ENCODE assay signal across 8 cellular contexts in genomic region chr3:15206662-15207576, GRCh38. TPM values are rescaled to one million over a fixed set of nuclear protein-coding genes. Genes with fewer than 3 reads are reported as not detected.
DNase-seq lines count a peak whose midpoint lies in the region; ATAC-seq and TF ChIP-seq lines count a peak whose summit lies in the region.

No MANE protein-coding gene starts in this region.

- 100% methylated on average over 1 of the region's 30 CpGs for WGBS in mesendoderm (ENCODE audit: extremely low coverage, insufficient coverage, low lambda C conversion rate)
- 1 to 5% methylated on average over 13 to 29 of the region's 30 CpGs for WGBS in tibial nerve, 2 donors

- H2BK15ac ChIP-seq in mesendoderm (replicated peaks; ENCODE audit: low read depth) = no peak overlapping the region

- peak overlapping the region; percentile 93 for H3K27ac ChIP-seq in effector memory CD4-positive, alpha-beta T cell (ENCODE audit: insufficient read depth, low read length, poor library complexity, severe bottlenecking)
- H3K27ac ChIP-seq in mesendoderm (ENCODE audit: low read depth, low read length) (no peak overlapping the region), tibial nerve (peak overlapping the region; percentile 78 to 97 (median 90))

- no peak for TF ChIP-seq POLR2A in tibial nerve (IDR thresholded peaks at IDR 0.05)

- H4K5ac ChIP-seq in mesendoderm (ENCODE audit: low read length) = no peak overlapping the region

- H3K18ac ChIP-seq in mesendoderm (ENCODE audit: low read length) = peak overlapping the region; percentile 30

- peaks cover 4% of the 10 kb centered on the region for H3K79me2 ChIP-seq in mesendoderm (ENCODE audit: control insufficient read depth, insufficient read depth, low read length)

- H3K9me3 ChIP-seq in effector memory CD4-positive, alpha-beta T cell (ENCODE audit: control insufficient read depth, low read length) = no peaks in the 10 kb centered on the region
- H3K9me3 ChIP-seq in tibial nerve = no peaks in the 10 kb centered on the region

- H3K79me1 ChIP-seq in mesendoderm (ENCODE audit: low read length) = peaks cover 2% of the 10 kb centered on the region

- H3K27me3 ChIP-seq in effector memory CD4-positive, alpha-beta T cell (replicated peaks; ENCODE audit: control insufficient read depth, insufficient read depth, low read length, poor library complexity, severe bottlenecking) = no peaks in the 10 kb centered on the region
- no peaks in the 10 kb centered on the region for H3K27me3 ChIP-seq in mesendoderm (ENCODE audit: insufficient read depth, low read length, poor library complexity)
- H3K27me3 ChIP-seq in tibial nerve = no peaks in the 10 kb centered on the region

- no peak overlapping the region for H3K23ac ChIP-seq in mesendoderm (ENCODE audit: low read length)

- H2AK5ac ChIP-seq in mesendoderm (ENCODE audit: low read length) = no peak overlapping the region

- peaks cover 9% of the 10 kb centered on the region for H3K4me1 ChIP-seq in effector memory CD4-positive, alpha-beta T cell (ENCODE audit: control insufficient read depth, insufficient read depth, low read length, poor library complexity, severe bottlenecking)
- H3K4me1 ChIP-seq in mesendoderm (ENCODE audit: control insufficient read depth, low read depth, low read length) (no peaks in the 10 kb centered on the region), tibial nerve (peaks cover 0 to 59% (median 11%) of the 10 kb centered on the region in 4 donors)

- H3K9ac ChIP-seq in mesendoderm (ENCODE audit: low read length) = peak overlapping the region; percentile 74

- no peak overlapping the region for H4K8ac ChIP-seq in mesendoderm (ENCODE audit: low read depth, low read length)

- peak; percentile 20 for ATAC-seq in HG02798 (IDR thresholded peaks at IDR 0.05; ENCODE audit: poor library complexity, unreplicated experiment)

- H2BK5ac ChIP-seq in mesendoderm (ENCODE audit: low read length) = no peak overlapping the region

- TF ChIP-seq EP300 in tibial nerve (IDR thresholded peaks at IDR 0.05) = peak in 1 of 2 donors; percentile 20

- H3K36me3 ChIP-seq in effector memory CD4-positive, alpha-beta T cell (ENCODE audit: control insufficient read depth, insufficient read depth, low read length) = no peaks in the 10 kb centered on the region
- no peaks in the 10 kb centered on the region for H3K36me3 ChIP-seq in mesendoderm (ENCODE audit: control insufficient read depth, insufficient read depth, low read length)
- H3K36me3 ChIP-seq in tibial nerve = peaks cover 0 to 12% (median 0%) of the 10 kb centered on the region in 3 donors

- H3K4me3 ChIP-seq in effector memory CD4-positive, alpha-beta T cell (ENCODE audit: insufficient read depth, low read depth, low read length, poor library complexity, severe bottlenecking) = peak overlapping the region; percentile 92
- H3K4me3 ChIP-seq in mesendoderm (ENCODE audit: low read length) (peak overlapping the region; percentile 54), tibial nerve (peak overlapping the region; percentile 57 to 90 (median 74))

- peak; percentile 56 for DNase-seq in EL
- peak; percentile 52 for DNase-seq in SW480 (ENCODE audit: low spot score)
- DNase-seq in effector memory CD4-positive, alpha-beta T cell = no peak
- DNase-seq in mesendoderm = peak; percentile 32
- DNase-seq in tibial nerve (ENCODE audit: low spot score in 2 of 2) = peak in 1 of 2 donors; percentile 24
- no peak for DNase-seq in midbrain (lab: John Stamatoyannopoulos, UW)
- DNase-seq in Kasumi-1 (lab: John Stamatoyannopoulos, UW) = no peak

- no peak for TF ChIP-seq CTCF in tibial nerve (IDR thresholded peaks at IDR 0.05)

- H2BK120ac ChIP-seq in mesendoderm (ENCODE audit: low read depth, low read length) = no peak overlapping the region

- no peak overlapping the region for H3K4ac ChIP-seq in mesendoderm (ENCODE audit: low read depth, low read length)

- H3K4me2 ChIP-seq in mesendoderm (ENCODE audit: low read length) = peak overlapping the region; percentile 24

- peak overlapping the region; percentile 95 for H3K56ac ChIP-seq in mesendoderm (ENCODE audit: low read length)

RNA-seq across cellular contexts. Expression of gene CAPN7, which starts 0.9 kb away (rescaled TPM):
- polyA plus RNA-seq in mesendoderm (2013, experiment 1 of 2) = 8.2 TPM
- 8.5 TPM for polyA plus RNA-seq in mesendoderm (2013, experiment 2 of 2)
- 10 to 100 TPM; 57.9 to 82.0 (median 74.2) TPM for total RNA-seq in tibial nerve

Comparison
In these comparisons a context has a peak if more than half of its experiments do, and no peak if none do; other contexts are left out.
1. DNase-seq: peak in EL (single experiment), SW480 (single experiment) and mesendoderm (single experiment); none in effector memory CD4-positive, alpha-beta T cell (0 of 3), midbrain (single experiment) and Kasumi-1 (0 of 2).
2. Peak in every context shown above with its lines, with median percentiles within 50 percentile points of each other: H3K4me3 ChIP-seq.